ENCODE assay signal across 1 cellular context in the genomic region with DNA sequence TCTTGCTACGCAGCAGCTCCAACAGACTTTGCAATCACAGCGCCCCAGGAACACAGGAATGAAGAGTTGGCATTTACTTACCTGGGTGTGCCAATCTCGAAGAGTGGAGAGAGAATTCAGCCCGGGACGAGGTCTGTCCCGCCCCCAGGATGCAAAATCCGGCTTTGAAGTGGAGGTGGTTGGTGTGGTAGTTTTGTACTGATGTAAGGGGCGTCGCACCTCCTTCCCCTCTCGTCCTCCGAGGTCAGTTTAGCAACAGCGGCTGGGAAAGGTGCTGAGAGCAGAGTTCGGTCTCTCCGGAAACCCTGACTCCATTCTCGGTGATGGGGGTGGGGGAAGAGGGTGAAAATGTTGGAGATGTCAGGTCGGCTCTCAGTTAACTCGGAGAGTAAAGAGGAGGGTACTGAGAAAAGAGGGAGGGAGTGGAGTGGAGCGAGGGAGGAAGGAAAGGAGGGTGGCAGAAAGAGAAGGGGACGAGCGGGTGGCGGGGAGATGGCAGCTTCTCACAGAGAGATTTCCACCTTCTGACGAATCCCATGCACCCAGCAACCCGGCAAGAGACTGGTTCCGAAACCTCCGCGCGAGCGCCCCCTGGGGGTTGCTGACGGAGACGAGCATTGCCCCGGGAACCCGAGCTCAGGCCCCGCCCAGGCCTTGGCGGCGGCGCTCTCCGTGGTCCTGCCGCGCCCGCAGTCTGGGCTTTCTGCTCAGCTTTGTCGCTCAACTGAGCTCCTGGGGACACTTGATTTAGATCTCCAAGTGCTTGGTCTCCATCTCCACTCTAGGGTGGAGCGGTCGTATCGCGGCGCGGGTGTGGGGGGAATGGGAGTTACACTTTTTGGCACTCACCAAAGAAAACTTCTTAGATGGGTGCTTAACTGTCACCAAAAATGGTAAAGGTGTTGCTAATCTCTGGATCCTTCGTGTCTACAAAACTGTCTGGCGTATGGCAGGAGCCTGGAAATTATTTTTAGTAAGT.
TF ChIP-seq lines count a peak whose summit lies in the region.

CPNE4 (minus strand) TSS at position 529 of the 979 bp plus-strand sequence.

TF ChIP-seq in WTC11, 78 proteins besides CTCF, POLR2A, EP300 and RAD21 (continued from another document and continues in another):
- TF ChIP-seq, protein P1, sequence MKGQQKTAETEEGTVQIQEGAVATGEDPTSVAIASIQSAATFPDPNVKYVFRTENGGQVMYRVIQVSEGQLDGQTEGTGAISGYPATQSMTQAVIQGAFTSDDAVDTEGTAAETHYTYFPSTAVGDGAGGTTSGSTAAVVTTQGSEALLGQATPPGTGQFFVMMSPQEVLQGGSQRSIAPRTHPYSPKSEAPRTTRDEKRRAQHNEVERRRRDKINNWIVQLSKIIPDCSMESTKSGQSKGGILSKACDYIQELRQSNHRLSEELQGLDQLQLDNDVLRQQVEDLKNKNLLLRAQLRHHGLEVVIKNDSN (CRISPR knock-in tag; IDR thresholded peaks at IDR 0.05), result peak; percentile 53; the same call in 1 of the 2 replicates
- peak; percentile 87; the same call in 1 of the 2 replicates for TF ChIP-seq RELA (CRISPR knock-in tag; IDR thresholded peaks at IDR 0.05; ENCODE audit: borderline replicate concordance)
- TF ChIP-seq, protein P2, sequence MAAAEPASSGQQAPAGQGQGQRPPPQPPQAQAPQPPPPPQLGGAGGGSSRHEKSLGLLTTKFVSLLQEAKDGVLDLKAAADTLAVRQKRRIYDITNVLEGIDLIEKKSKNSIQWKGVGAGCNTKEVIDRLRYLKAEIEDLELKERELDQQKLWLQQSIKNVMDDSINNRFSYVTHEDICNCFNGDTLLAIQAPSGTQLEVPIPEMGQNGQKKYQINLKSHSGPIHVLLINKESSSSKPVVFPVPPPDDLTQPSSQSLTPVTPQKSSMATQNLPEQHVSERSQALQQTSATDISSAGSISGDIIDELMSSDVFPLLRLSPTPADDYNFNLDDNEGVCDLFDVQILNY (CRISPR knock-in tag; IDR thresholded peaks at IDR 0.05), result peak; percentile 78; the same call in 1 of the 2 replicates
- TF ChIP-seq TP53 (CRISPR knock-in tag; IDR thresholded peaks at IDR 0.05), result peak; percentile 85
- no peak for TF ChIP-seq ZNF281 (CRISPR knock-in tag; IDR thresholded peaks at IDR 0.05)
- peak; percentile 71; the same call in 1 of the 2 replicates for TF ChIP-seq ESRRA (CRISPR knock-in tag; IDR thresholded peaks at IDR 0.05; ENCODE audit: borderline replicate concordance)
- TF ChIP-seq, protein P3, sequence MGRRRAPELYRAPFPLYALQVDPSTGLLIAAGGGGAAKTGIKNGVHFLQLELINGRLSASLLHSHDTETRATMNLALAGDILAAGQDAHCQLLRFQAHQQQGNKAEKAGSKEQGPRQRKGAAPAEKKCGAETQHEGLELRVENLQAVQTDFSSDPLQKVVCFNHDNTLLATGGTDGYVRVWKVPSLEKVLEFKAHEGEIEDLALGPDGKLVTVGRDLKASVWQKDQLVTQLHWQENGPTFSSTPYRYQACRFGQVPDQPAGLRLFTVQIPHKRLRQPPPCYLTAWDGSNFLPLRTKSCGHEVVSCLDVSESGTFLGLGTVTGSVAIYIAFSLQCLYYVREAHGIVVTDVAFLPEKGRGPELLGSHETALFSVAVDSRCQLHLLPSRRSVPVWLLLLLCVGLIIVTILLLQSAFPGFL (CRISPR knock-in tag; IDR thresholded peaks at IDR 0.05; ENCODE audit: borderline replicate concordance), result 0 out of 2 replicates have a peak, but pooled peaks have one; percentile 61
- TF ChIP-seq MXD4 (CRISPR knock-in tag; IDR thresholded peaks at IDR 0.05; ENCODE audit: borderline replicate concordance), result no peak
- peak; percentile 94 for TF ChIP-seq ETV6 (CRISPR knock-in tag; IDR thresholded peaks at IDR 0.05)
- TF ChIP-seq CREB1 (CRISPR knock-in tag; IDR thresholded peaks at IDR 0.05), result peak; percentile 89
- TF ChIP-seq ZNF219 (CRISPR knock-in tag; IDR thresholded peaks at IDR 0.05; ENCODE audit: borderline replicate concordance), result no peak; the same call in 1 of the 2 replicates
- TF ChIP-seq ZNF423 (CRISPR knock-in tag; IDR thresholded peaks at IDR 0.05), result no peak
- TF ChIP-seq FOXP1 (CRISPR knock-in tag; IDR thresholded peaks at IDR 0.05; ENCODE audit: borderline replicate concordance), result peak; percentile 91
- 0 out of 2 replicates have a peak, but pooled peaks have one; percentile 67 for TF ChIP-seq KAT7 (CRISPR knock-in tag; IDR thresholded peaks at IDR 0.05; ENCODE audit: borderline replicate concordance)
- peak; percentile 88; the same call in 1 of the 2 replicates for TF ChIP-seq MYBL2 (CRISPR knock-in tag; IDR thresholded peaks at IDR 0.05)
- peak; percentile 58; the same call in 1 of the 2 replicates for TF ChIP-seq GABPB1 (CRISPR knock-in tag; IDR thresholded peaks at IDR 0.05)
- TF ChIP-seq ZNF532 (CRISPR knock-in tag; IDR thresholded peaks at IDR 0.05; ENCODE audit: borderline replicate concordance), result no peak
- TF ChIP-seq ZNF396 (CRISPR knock-in tag; IDR thresholded peaks at IDR 0.05; ENCODE audit: borderline replicate concordance), result peak; percentile 54; the same call in 1 of the 2 replicates
- TF ChIP-seq, protein P4, sequence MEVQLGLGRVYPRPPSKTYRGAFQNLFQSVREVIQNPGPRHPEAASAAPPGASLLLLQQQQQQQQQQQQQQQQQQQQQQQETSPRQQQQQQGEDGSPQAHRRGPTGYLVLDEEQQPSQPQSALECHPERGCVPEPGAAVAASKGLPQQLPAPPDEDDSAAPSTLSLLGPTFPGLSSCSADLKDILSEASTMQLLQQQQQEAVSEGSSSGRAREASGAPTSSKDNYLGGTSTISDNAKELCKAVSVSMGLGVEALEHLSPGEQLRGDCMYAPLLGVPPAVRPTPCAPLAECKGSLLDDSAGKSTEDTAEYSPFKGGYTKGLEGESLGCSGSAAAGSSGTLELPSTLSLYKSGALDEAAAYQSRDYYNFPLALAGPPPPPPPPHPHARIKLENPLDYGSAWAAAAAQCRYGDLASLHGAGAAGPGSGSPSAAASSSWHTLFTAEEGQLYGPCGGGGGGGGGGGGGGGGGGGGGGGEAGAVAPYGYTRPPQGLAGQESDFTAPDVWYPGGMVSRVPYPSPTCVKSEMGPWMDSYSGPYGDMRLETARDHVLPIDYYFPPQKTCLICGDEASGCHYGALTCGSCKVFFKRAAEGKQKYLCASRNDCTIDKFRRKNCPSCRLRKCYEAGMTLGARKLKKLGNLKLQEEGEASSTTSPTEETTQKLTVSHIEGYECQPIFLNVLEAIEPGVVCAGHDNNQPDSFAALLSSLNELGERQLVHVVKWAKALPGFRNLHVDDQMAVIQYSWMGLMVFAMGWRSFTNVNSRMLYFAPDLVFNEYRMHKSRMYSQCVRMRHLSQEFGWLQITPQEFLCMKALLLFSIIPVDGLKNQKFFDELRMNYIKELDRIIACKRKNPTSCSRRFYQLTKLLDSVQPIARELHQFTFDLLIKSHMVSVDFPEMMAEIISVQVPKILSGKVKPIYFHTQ (CRISPR knock-in tag; IDR thresholded peaks at IDR 0.05), result no peak
- peak; percentile 87 for TF ChIP-seq CREM (CRISPR knock-in tag; IDR thresholded peaks at IDR 0.05)
- peak; percentile 72; the same call in 1 of the 2 replicates for TF ChIP-seq JUN (CRISPR knock-in tag; IDR thresholded peaks at IDR 0.05)
- no peak for TF ChIP-seq IRF2 (CRISPR knock-in tag; IDR thresholded peaks at IDR 0.05; ENCODE audit: borderline replicate concordance, low read depth)
- peak; percentile 76 for TF ChIP-seq SP1 (CRISPR knock-in tag; conservative IDR thresholded peaks at IDR 0.05)
- TF ChIP-seq ZBTB21 (CRISPR knock-in tag; IDR thresholded peaks at IDR 0.05; ENCODE audit: borderline replicate concordance), result 0 out of 2 replicates have a peak, but pooled peaks have one; percentile 46
- no peak for TF ChIP-seq ZMAT4 (CRISPR knock-in tag; IDR thresholded peaks at IDR 0.05)
- peak; percentile 88 for TF ChIP-seq HMGXB4 (CRISPR knock-in tag; IDR thresholded peaks at IDR 0.05)
- TF ChIP-seq, protein P5, sequence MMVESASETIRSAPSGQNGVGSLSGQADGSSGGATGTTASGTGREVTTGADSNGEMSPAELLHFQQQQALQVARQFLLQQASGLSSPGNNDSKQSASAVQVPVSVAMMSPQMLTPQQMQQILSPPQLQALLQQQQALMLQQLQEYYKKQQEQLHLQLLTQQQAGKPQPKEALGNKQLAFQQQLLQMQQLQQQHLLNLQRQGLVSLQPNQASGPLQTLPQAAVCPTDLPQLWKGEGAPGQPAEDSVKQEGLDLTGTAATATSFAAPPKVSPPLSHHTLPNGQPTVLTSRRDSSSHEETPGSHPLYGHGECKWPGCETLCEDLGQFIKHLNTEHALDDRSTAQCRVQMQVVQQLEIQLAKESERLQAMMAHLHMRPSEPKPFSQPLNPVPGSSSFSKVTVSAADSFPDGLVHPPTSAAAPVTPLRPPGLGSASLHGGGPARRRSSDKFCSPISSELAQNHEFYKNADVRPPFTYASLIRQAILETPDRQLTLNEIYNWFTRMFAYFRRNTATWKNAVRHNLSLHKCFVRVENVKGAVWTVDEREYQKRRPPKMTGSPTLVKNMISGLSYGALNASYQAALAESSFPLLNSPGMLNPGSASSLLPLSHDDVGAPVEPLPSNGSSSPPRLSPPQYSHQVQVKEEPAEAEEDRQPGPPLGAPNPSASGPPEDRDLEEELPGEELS (CRISPR knock-in tag; IDR thresholded peaks at IDR 0.05), result peak; percentile 85
- TF ChIP-seq, protein P6, sequence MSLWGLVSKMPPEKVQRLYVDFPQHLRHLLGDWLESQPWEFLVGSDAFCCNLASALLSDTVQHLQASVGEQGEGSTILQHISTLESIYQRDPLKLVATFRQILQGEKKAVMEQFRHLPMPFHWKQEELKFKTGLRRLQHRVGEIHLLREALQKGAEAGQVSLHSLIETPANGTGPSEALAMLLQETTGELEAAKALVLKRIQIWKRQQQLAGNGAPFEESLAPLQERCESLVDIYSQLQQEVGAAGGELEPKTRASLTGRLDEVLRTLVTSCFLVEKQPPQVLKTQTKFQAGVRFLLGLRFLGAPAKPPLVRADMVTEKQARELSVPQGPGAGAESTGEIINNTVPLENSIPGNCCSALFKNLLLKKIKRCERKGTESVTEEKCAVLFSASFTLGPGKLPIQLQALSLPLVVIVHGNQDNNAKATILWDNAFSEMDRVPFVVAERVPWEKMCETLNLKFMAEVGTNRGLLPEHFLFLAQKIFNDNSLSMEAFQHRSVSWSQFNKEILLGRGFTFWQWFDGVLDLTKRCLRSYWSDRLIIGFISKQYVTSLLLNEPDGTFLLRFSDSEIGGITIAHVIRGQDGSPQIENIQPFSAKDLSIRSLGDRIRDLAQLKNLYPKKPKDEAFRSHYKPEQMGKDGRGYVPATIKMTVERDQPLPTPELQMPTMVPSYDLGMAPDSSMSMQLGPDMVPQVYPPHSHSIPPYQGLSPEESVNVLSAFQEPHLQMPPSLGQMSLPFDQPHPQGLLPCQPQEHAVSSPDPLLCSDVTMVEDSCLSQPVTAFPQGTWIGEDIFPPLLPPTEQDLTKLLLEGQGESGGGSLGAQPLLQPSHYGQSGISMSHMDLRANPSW (CRISPR knock-in tag; conservative IDR thresholded peaks at IDR 0.05; ENCODE audit: low read depth), result no peak
